In genomic region chr2:1860931-1861330, GRCh38 we compare ENCODE assay signal across 1 cellular context.
TF ChIP-seq lines count a peak whose summit lies in the region.

No MANE protein-coding gene starts in this region.

TF ChIP-seq in H1, 55 proteins besides CTCF, POLR2A, EP300 and RAD21 (continued from another document):
- TF ChIP-seq CHD7 (IDR thresholded peaks at IDR 0.05; ENCODE audit: insufficient replicate concordance, low read length): no peak
- no peak for TF ChIP-seq SP1 (IDR thresholded peaks at IDR 0.05; ENCODE audit: low read depth, low read length)
- no peak for TF ChIP-seq EGR1 (IDR thresholded peaks at IDR 0.05; ENCODE audit: borderline replicate concordance, low read depth, low read length)
- TF ChIP-seq EZH2 (IDR thresholded peaks at IDR 0.05; ENCODE audit: low read depth, low read length, severe bottlenecking): no peak
- no peak for TF ChIP-seq GTF2F1 (IDR thresholded peaks at IDR 0.05; ENCODE audit: borderline replicate concordance, low read depth, low read length)
- no peak for TF ChIP-seq GABPA (IDR thresholded peaks at IDR 0.05; ENCODE audit: borderline replicate concordance, insufficient read depth, low read length)
- no peak for TF ChIP-seq TBP (IDR thresholded peaks at IDR 0.05; ENCODE audit: low read depth, low read length)
- TF ChIP-seq BCL11A (IDR thresholded peaks at IDR 0.05; ENCODE audit: low read depth in 2 of 2, low read length in 2 of 2): no peak
- no peak for TF ChIP-seq ZNF274 (IDR thresholded peaks at IDR 0.05; ENCODE audit: borderline replicate concordance, extremely low read depth, low read length)
- no peak for TF ChIP-seq CEBPB (IDR thresholded peaks at IDR 0.05; ENCODE audit: low read depth, low read length)
- TF ChIP-seq RFX5 (IDR thresholded peaks at IDR 0.05; ENCODE audit: borderline replicate concordance, low read depth, low read length): no peak
